Comparison of ENCODE assay signal across 25 cellular contexts in the genomic region with DNA sequence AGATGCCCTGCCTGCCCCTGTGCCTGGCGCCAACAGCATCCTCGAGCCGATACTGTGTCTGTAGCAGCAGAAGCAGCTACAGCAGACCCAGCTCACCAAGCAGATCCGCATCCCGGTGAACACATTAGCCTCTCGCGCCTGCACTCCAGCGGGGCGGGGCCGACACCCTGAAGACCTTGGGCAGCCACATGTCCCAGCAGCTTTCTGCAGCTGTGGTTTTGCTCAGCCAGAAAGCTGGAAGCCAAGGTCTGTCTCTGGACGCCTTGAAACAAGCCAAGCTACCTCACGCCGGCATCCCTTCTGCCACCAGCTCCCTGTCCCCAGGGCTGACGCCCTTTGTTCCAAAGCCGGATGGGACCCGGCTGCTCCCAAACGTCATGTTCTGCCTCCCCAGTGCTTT. TPM values are rescaled to one million over a fixed set of nuclear protein-coding genes. Genes with fewer than 3 reads are reported as not detected.
"Had no signal": no experiment of that assay in that cellular context is flagged by ENCODE, and none has a peak within 500 bp of the region (broad histone marks: within the 10 kb centered on the region; RNA-seq: fewer than 3 reads in every experiment).

No MANE protein-coding gene starts in this region.

- H3K36me3 ChIP-seq: esophagus squamous epithelium, gastroesophageal sphincter, neural progenitor cell, prostate gland, sigmoid colon, thoracic aorta, transverse colon had no signal

- ATAC-seq: effector memory CD8-positive, alpha-beta T cell; left colon; stimulated activated naive B cell treated with anti-CD40 and anti-IgM and Interleukin-4, amounts not matched to agents 10 μg/mL and 1 μg/mL and 100 μg/mL, for 72 hours; stimulated activated naive CD8-positive, alpha-beta T cell treated with anti-CD3 and anti-CD28 coated beads, Interleukin-15, amount 100 ng/mL, for 72 hours had no signal

- DNase-seq: cerebellar nuclear complex; effector memory CD8-positive, alpha-beta T cell; esophagus squamous epithelium; foreskin fibroblast; glutamatergic neuron; kidney; left colon; midbrain; occipital lobe; sigmoid colon; stimulated activated CD4-positive, alpha-beta T cell treated with anti-CD3 and anti-CD28 coated beads, Interleukin-2, amount 100 ng/mL, for 24 hours; stimulated activated CD4-positive, alpha-beta T cell treated with anti-CD3 and anti-CD28 coated beads, Interleukin-4, amount 100 ng/mL, for 4 hours; stimulated activated naive B cell treated with anti-CD40 and anti-IgM and Interleukin-4, amounts not matched to agents 10 μg/mL and 1 μg/mL and 100 μg/mL, for 72 hours; stimulated activated naive CD8-positive, alpha-beta T cell treated with anti-CD3 and anti-CD28 coated beads, Interleukin-15, amount 100 ng/mL, for 72 hours; transverse colon had no signal

- H3K27me3 ChIP-seq: esophagus squamous epithelium, gastroesophageal sphincter, neural progenitor cell, sigmoid colon, transverse colon had no signal

- H3K9me3 ChIP-seq: esophagus squamous epithelium, gastroesophageal sphincter, prostate gland, sigmoid colon, thoracic aorta, transverse colon had no signal

- H3K27ac ChIP-seq: esophagus squamous epithelium, gastroesophageal sphincter, hepatocyte, neural progenitor cell, parathyroid adenoma, prostate gland, sigmoid colon, skin epidermis, thoracic aorta, transverse colon had no signal

- H3K4me3 ChIP-seq: esophagus squamous epithelium, gastroesophageal sphincter, hepatocyte, neural progenitor cell, prostate gland, sigmoid colon, skin epidermis, thoracic aorta, transverse colon had no signal

- H3K4me1 ChIP-seq: esophagus squamous epithelium, gastroesophageal sphincter, neural progenitor cell, parathyroid adenoma, prostate gland, sigmoid colon, transverse colon had no signal

RNA-seq across cellular contexts. Expression of a gene that starts 59.6 kb away (rescaled TPM):
- total RNA-seq: esophagus squamous epithelium; left colon; natural killer cell treated with Interleukin-12 subunit alpha and Interleukin-12 subunit beta and Interleukin-15 and Interleukin-18, amount 100 ng/mL, for 72 hours; occipital lobe; prostate gland; sigmoid colon; subcutaneous adipose tissue; thoracic aorta; transverse colon; urinary bladder had no signal
- polyA plus RNA-seq: sigmoid colon, urinary bladder had no signal
